8 cellular contexts compared by ENCODE assay signal in genomic region chr6:41200901-41201783, GRCh38. TPM values are rescaled to one million over a fixed set of nuclear protein-coding genes. Genes with fewer than 3 reads are reported as not detected.
DNase-seq lines count a peak whose midpoint lies in the region; ATAC-seq, FAIRE-seq and TF ChIP-seq lines count a peak whose summit lies in the region.

Gene TREML2 (minus strand): TSS chr6:41201149. CDS start chr6:41201008, 141 bp downstream.

- no peak for TF ChIP-seq CTCF in psoas muscle (IDR thresholded peaks at IDR 0.05)

- H3K4me1 ChIP-seq in mononuclear cell (ENCODE audit: insufficient read depth, low read length) (peaks cover 63% of the 10 kb centered on the region), psoas muscle (no peaks in the 10 kb centered on the region)

- no peaks in the 10 kb centered on the region for H3K36me3 ChIP-seq in psoas muscle (ENCODE audit: insufficient read depth in 1 of 2, low read depth in 1 of 2)

- no peak for DNase-seq in GM12891 (ENCODE audit: insufficient read length, low spot score)
- DNase-seq in activated T-cell treated with anti-CD3 and anti-CD28 coated beads, Interleukin-2, amount 50 U/mL, for 1 hour, result peak; percentile 41
- no peak for DNase-seq in NCI-H774 (lab: John Stamatoyannopoulos, UW)
- DNase-seq in DMS114 treated with DMSO at 0.1 percent for 48 hours (lab: John Stamatoyannopoulos, UW; ENCODE audit: unreplicated experiment), result no peak
- DNase-seq in psoas muscle, result no peak

- ATAC-seq in HG03521 (IDR thresholded peaks at IDR 0.05; ENCODE audit: unreplicated experiment) (peak; percentile 40), psoas muscle (no peak), HG02588 (IDR thresholded peaks at IDR 0.05; ENCODE audit: unreplicated experiment) (no peak)

- H3K27ac ChIP-seq in psoas muscle, result no peak within 1 kb of the TSS

- intact Hi-C loops in psoas muscle (cut with DNase I), result no loop called here

- TF ChIP-seq POLR2A in GM12891 (IDR thresholded peaks at IDR 0.05; ENCODE audit: low read depth, low read length), result no peak

- peak; percentile 89 for FAIRE-seq in GM12891 (lab: Jason Lieb, UNC)

- no peaks in the 10 kb centered on the region for H3K9me3 ChIP-seq in mononuclear cell (ENCODE audit: low read depth, low read length)
- H3K9me3 ChIP-seq in psoas muscle, result no peaks in the 10 kb centered on the region

- H3K27me3 ChIP-seq in mononuclear cell (ENCODE audit: insufficient read depth, low read length) (no peaks in the 10 kb centered on the region), psoas muscle (ENCODE audit: insufficient read depth in 3 of 3, low read length in 2 of 3) (no peaks in the 10 kb centered on the region)

- WGBS in psoas muscle, 3 donors, result 55 to 74% (median 62%) methylated on average over 12 of the region's 12 CpGs

- H3K4me3 ChIP-seq in mononuclear cell (ENCODE audit: low read length), result peak within 1 kb of the TSS; percentile 24
- H3K4me3 ChIP-seq in psoas muscle, result no peak within 1 kb of the TSS

TF ChIP-seq in GM12891, 5 proteins besides CTCF, POLR2A, EP300 and RAD21:
- TF ChIP-seq PAX5 (IDR thresholded peaks at IDR 0.05; ENCODE audit: insufficient read depth, low read length, severe bottlenecking), result no peak
- no peak for TF ChIP-seq TAF1 (IDR thresholded peaks at IDR 0.05; ENCODE audit: low read depth, low read length)
- no peak for TF ChIP-seq POU2F2 (IDR thresholded peaks at IDR 0.05; ENCODE audit: low read depth, low read length)
- peak; percentile 80 for TF ChIP-seq SPI1 (IDR thresholded peaks at IDR 0.05; ENCODE audit: low read depth, low read length)

RNA-seq across cellular contexts. Expression of gene TREML2, which starts in this region (rescaled TPM):
- polyA plus RNA-seq in GM12891 (2012; ENCODE audit: low read depth, missing spikeins), result 4.2 TPM
- total RNA-seq in mononuclear cell (1.2 TPM), psoas muscle (under 1 TPM; 0.06 to 0.20 (median 0.10) TPM)
- polyA plus RNA-seq in psoas muscle, result under 1 TPM in 1 of 3 donors, not detected in 2; 0.01 TPM
